Comparison of ENCODE assay signal across 16 cellular contexts in genomic region chr5:36202521-36202961, GRCh38. TPM values are rescaled to one million over a fixed set of nuclear protein-coding genes. Genes with fewer than 3 reads are reported as not detected.
DNase-seq lines count a peak whose midpoint lies in the region; ATAC-seq and TF ChIP-seq lines count a peak whose summit lies in the region.
"Had no signal": no experiment of that assay in that cellular context is flagged by ENCODE, and none has a peak within 500 bp of the region (broad histone marks: within the 10 kb centered on the region; RNA-seq: fewer than 3 reads in every experiment).

No MANE protein-coding gene starts in this region.

- DNase-seq in DMS 273 (lab: John Stamatoyannopoulos, UW; ENCODE audit: unreplicated experiment) (peak; percentile 14), DMS 273 treated with DMSO at 0.1 percent for 48 hours (lab: John Stamatoyannopoulos, UW) (no peak), NCI-H226 (peak; percentile 47), epithelial cell of esophagus (ENCODE audit: low read depth) (peak; percentile 12), psoas muscle (no peak), GF-D8 (lab: John Stamatoyannopoulos, UW) (no peak), tibial nerve (ENCODE audit: low spot score in 2 of 2) (no peak)
- DNase-seq in stimulated activated CD4-positive, alpha-beta T cell treated with anti-CD3 and anti-CD28 coated beads, Interleukin-1b, Interleukin-23, amount 100 ng/mL, for 48 hours: no peak
- DNase-seq: activated CD8-positive, alpha-beta memory T cell treated with anti-CD3 and anti-CD28 coated beads, Interleukin-2, amount 10 ng/mL, durations not matched to agents 7 days and 5 days; effector CD8-positive, alpha-beta T cell; GOT3; MG63; NCI-H526 treated with DMSO at 0.1 percent for 48 hours; SHP77 treated with DMSO at 0.1 percent for 48 hours; stimulated activated CD4-positive, alpha-beta T cell treated with anti-CD3 and anti-CD28 coated beads, Interleukin-12 subunit alpha, Interleukin-12 subunit beta, amount 100 ng/mL, for 4 hours had no signal

- H3K27me3 ChIP-seq in psoas muscle (ENCODE audit: insufficient read depth in 3 of 3, low read length in 2 of 3) (no peaks in the 10 kb centered on the region), tibial nerve (no peaks in the 10 kb centered on the region)
- H3K27me3 ChIP-seq: MG63 had no signal

- no peak for TF ChIP-seq POLR2A in tibial nerve (IDR thresholded peaks at IDR 0.05)

- H3K4me1 ChIP-seq in psoas muscle (no peaks in the 10 kb centered on the region), tibial nerve (no peaks in the 10 kb centered on the region)

- intact Hi-C loops in psoas muscle (cut with DNase I): no loop called here

- H3K27ac ChIP-seq in psoas muscle: no peak overlapping the region
- H3K27ac ChIP-seq in tibial nerve: no peak overlapping the region
- H3K27ac ChIP-seq: 22Rv1 had no signal

- no peak overlapping the region for H3K4me3 ChIP-seq in epithelial cell of esophagus (ENCODE audit: low read length)
- H3K4me3 ChIP-seq in psoas muscle: no peak overlapping the region
- H3K4me3 ChIP-seq in tibial nerve: no peak overlapping the region
- H3K4me3 ChIP-seq: MG63 had no signal

- no peak for TF ChIP-seq EP300 in tibial nerve (IDR thresholded peaks at IDR 0.05)

- H3K36me3 ChIP-seq in psoas muscle (ENCODE audit: insufficient read depth in 1 of 2, low read depth in 1 of 2) (peaks cover 0 to 92% of the 10 kb centered on the region in 2 donors), tibial nerve (peaks cover 0 to 74% (median 0%) of the 10 kb centered on the region in 3 donors)

- no peak for TF ChIP-seq CTCF in epithelial cell of esophagus (IDR thresholded peaks at IDR 0.05; ENCODE audit: insufficient read depth, low read depth, low read length, missing control alignments)
- no peak for TF ChIP-seq CTCF in psoas muscle (IDR thresholded peaks at IDR 0.05)
- no peak for TF ChIP-seq CTCF in tibial nerve (IDR thresholded peaks at IDR 0.05)

- ATAC-seq in psoas muscle: peak; percentile 28 to 64 (median 48)
- ATAC-seq: activated CD8-positive, alpha-beta memory T cell treated with anti-CD3 and anti-CD28 coated beads, Interleukin-2, amount 10 ng/mL, durations not matched to agents 7 days and 5 days had no signal

- WGBS in psoas muscle, 3 donors: 41 to 61% (median 45%) methylated on average over 3 of the region's 3 CpGs
- WGBS in tibial nerve, 2 donors: 75 to 77% methylated on average over 3 of the region's 3 CpGs

- H3K9me3 ChIP-seq in psoas muscle (no peaks in the 10 kb centered on the region), tibial nerve (no peaks in the 10 kb centered on the region)
- H3K9me3 ChIP-seq: MG63 had no signal

RNA-seq across cellular contexts. Expression of gene NADK2, which starts 39.2 kb away (rescaled TPM):
- 10 to 100 TPM; 30.8 to 46.6 (median 35.2) TPM for total RNA-seq in psoas muscle
- polyA plus RNA-seq in psoas muscle: 10 to 100 TPM; 13.4 to 31.7 (median 18.4) TPM
- 10 to 100 TPM; 20.1 to 31.8 (median 21.6) TPM for total RNA-seq in tibial nerve

RNA-seq across cellular contexts. Expression of gene SKP2, which starts 50.6 kb away (rescaled TPM):
- total RNA-seq in psoas muscle (1 to 10 TPM; 3.0 to 5.3 (median 4.2) TPM), tibial nerve (10 to 100 TPM; 12.0 to 20.1 (median 14.7) TPM)
- polyA plus RNA-seq in psoas muscle: 1 to 10 TPM; 1.3 to 6.6 (median 2.4) TPM

RNA-seq across cellular contexts. Expression of gene LMBRD2, which starts 50.9 kb away (rescaled TPM):
- total RNA-seq in psoas muscle (10 to 100 TPM; 13.7 to 22.8 (median 18.9) TPM), tibial nerve (10 to 100 TPM in 3 of 4 donors, 1 to 10 TPM in 1; 9.0 to 29.7 (median 15.6) TPM)
- polyA plus RNA-seq in psoas muscle: 10 to 100 TPM in 1 of 3 donors, 1 to 10 TPM in 2; 3.0 to 17.4 (median 3.6) TPM

Comparison
In these comparisons a context has a peak if more than half of its experiments do, and no peak if none do; other contexts are left out.
1. DNase-seq: peak in DMS 273 (single experiment), NCI-H226 (single experiment) and epithelial cell of esophagus (single experiment); none in DMS 273 treated with DMSO at 0.1 percent for 48 hours (single experiment), psoas muscle (0 of 2), GF-D8 (single experiment), stimulated activated CD4-positive, alpha-beta T cell treated with anti-CD3 and anti-CD28 coated beads, Interleukin-1b, Interleukin-23, amount 100 ng/mL, for 48 hours (single experiment) and tibial nerve (0 of 2).